Comparison of ENCODE assay signal across 28 cellular contexts in the genomic region with DNA sequence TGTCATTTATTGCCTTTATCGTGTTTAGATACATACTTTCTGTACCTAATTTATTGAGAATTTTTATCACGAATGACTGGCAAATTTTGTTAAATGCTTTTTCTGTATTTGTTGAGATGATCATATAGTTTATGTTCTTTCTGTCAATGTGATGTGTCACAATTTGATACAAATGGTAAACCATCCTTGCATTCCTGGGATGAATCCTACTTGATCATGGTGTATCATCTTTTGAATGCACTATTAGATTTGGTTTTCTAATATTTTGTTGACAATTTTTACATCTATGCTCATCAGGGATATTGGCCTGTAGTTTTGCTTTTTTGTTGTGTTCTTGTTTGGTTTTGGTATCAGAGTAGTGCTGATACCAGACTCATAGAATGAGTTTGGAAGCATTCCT.
"Had no signal": no experiment of that assay in that cellular context is flagged by ENCODE, and none has a peak within 500 bp of the region (broad histone marks: within the 10 kb centered on the region; RNA-seq: fewer than 3 reads in every experiment).

No MANE protein-coding gene starts in this region.

- H3K27ac ChIP-seq: body of pancreas, coronary artery, dorsolateral prefrontal cortex had no signal

- H3K4me1 ChIP-seq: body of pancreas had no signal

- ATAC-seq: activated CD4-positive, alpha-beta T cell treated with anti-CD3 and anti-CD28 coated beads for 36 hours; activated CD8-positive, alpha-beta memory T cell treated with anti-CD3 and anti-CD28 coated beads, Interleukin-2, amount 10 ng/mL, durations not matched to agents 7 days and 5 days; activated CD8-positive, alpha-beta T cell treated with anti-CD3 and anti-CD28 coated beads, Interleukin-2, amount 10 ng/mL, durations not matched to agents 7 days and 5 days; activated T-cell treated with anti-CD3 and anti-CD28 coated beads, Interleukin-2, amount 50 U/mL, for 72 hours; body of pancreas; esophagus mucosa had no signal

- H3K4me3 ChIP-seq: body of pancreas, coronary artery, dorsolateral prefrontal cortex had no signal

- DNase-seq: activated CD4-positive, alpha-beta memory T cell treated with anti-CD3 and anti-CD28 coated beads for 36 hours; activated CD4-positive, alpha-beta T cell treated with anti-CD3 and anti-CD28 coated beads for 36 hours; activated CD4-positive, alpha-beta T cell treated with anti-CD3 and anti-CD28 coated beads, Interleukin-2, amount 10 ng/mL, durations not matched to agents 24 days and 14 days; activated CD4-positive, CD25-positive, alpha-beta regulatory T cell; activated CD4-positive, CD25-positive, alpha-beta regulatory T cell treated with anti-CD3 and anti-CD28 coated beads, Interleukin-2, amount 50 U/mL, for 72 hours; activated CD8-positive, alpha-beta memory T cell treated with anti-CD3 and anti-CD28 coated beads, Interleukin-2, amount 10 ng/mL, durations not matched to agents 7 days and 5 days; activated CD8-positive, alpha-beta memory T cell treated with anti-CD3 and anti-CD28 coated beads, Interleukin-2, amount 50 U/mL, for 48 hours; activated CD8-positive, alpha-beta T cell treated with anti-CD3 and anti-CD28 coated beads, Interleukin-2, amount 10 ng/mL, durations not matched to agents 7 days and 5 days; activated effector memory CD4-positive, alpha-beta T cell treated with Interleukin-2 at 50 U/mL for 16 hours; activated gamma-delta T cell treated with Interleukin-2 at 50 U/mL for 16 hours; activated naive CD4-positive, alpha-beta T cell treated with anti-CD3 and anti-CD28 coated beads, Interleukin-2, amount 50 U/mL, for 16 hours; activated naive CD4-positive, alpha-beta T cell treated with Interleukin-2 at 50 U/mL for 16 hours; activated T-cell treated with anti-CD3 and anti-CD28 coated beads for 4 hours; activated T-cell treated with anti-CD3 and anti-CD28 coated beads, Interleukin-2, amount 50 U/mL, for 24 hours; activated T-cell treated with anti-CD3 and anti-CD28 coated beads, Interleukin-2, amount 50 U/mL, for 72 hours; amygdala; aorta; body of pancreas; caudate nucleus; dorsolateral prefrontal cortex; effector memory CD4-positive, alpha-beta T cell; foreskin fibroblast; head of caudate nucleus; hippocampal formation; T-helper 2 cell had no signal

- FAIRE-seq: frontal cortex had no signal

- H3K27me3 ChIP-seq: body of pancreas, dorsolateral prefrontal cortex had no signal
